Comparison of ENCODE assay signal across 7 cellular contexts in the genomic region with DNA sequence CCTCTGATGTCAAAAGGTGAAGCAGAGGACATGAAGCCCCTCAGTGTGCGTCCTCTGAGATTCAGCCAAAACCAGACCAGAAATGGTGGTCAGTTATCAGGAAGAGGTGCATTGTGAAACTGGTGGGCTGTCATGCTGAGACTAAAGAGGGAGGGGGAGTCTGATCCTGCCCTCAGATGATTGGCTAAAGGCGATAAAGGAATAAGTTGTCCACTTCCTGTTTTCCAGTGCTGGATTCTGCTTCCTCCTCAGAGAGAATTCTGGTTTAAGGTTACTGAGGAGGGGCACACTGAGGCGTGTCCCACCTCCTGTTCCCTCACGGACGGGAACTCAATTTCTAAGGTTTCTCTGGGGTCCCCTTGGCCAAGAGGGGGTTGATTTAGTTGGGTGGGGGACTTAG.
"Had no signal": no experiment of that assay in that cellular context is flagged by ENCODE, and none has a peak within 500 bp of the region (broad histone marks: within the 10 kb centered on the region; RNA-seq: fewer than 3 reads in every experiment).

No MANE protein-coding gene starts in this region.

- DNase-seq: H7, HFFc6, IMR-90 had no signal

- H3K9me3 ChIP-seq: HAP-1 had no signal

- H2AFZ ChIP-seq: GM23338 had no signal

- H3K36me3 ChIP-seq: HAP-1 had no signal

- ATAC-seq: GM23338, HCT116 had no signal

- FAIRE-seq: HTR-8/SVneo had no signal

- H3K4me3 ChIP-seq: HAP-1 had no signal
